In genomic region chr4:103786014-103786413, GRCh38 we compare ENCODE assay signal across 8 cellular contexts.
DNase-seq lines count a peak whose midpoint lies in the region; ATAC-seq and TF ChIP-seq lines count a peak whose summit lies in the region.

No MANE protein-coding gene starts in this region.

- no peaks in the 10 kb centered on the region for H3K27me3 Mint-ChIP-seq in endodermal cell (ENCODE audit: insufficient read depth)

- H3K27ac ChIP-seq in endodermal cell (ENCODE audit: low read depth, low read length) (no peak overlapping the region), testis (no peak overlapping the region)

- peak; percentile 86 for TF ChIP-seq CTCF in endodermal cell (conservative IDR thresholded peaks at IDR 0.05)
- peak in 2 of 3 experiments; percentile 19 to 30 for TF ChIP-seq CTCF in testis (IDR thresholded peaks at IDR 0.05)

- no peak for TF ChIP-seq POLR2A in testis (IDR thresholded peaks at IDR 0.05)

- no peaks in the 10 kb centered on the region for H3K27me3 ChIP-seq in endodermal cell (ENCODE audit: control insufficient read depth, insufficient read depth, low read length, poor library complexity, severe bottlenecking)
- H3K27me3 ChIP-seq in testis: no peaks in the 10 kb centered on the region

- H3K4me1 ChIP-seq in endodermal cell (ENCODE audit: control insufficient read depth, insufficient read depth, low read length) (no peaks in the 10 kb centered on the region), testis (no peaks in the 10 kb centered on the region)

- peaks cover 4% of the 10 kb centered on the region for H3K36me3 Mint-ChIP-seq in endodermal cell (ENCODE audit: low read depth)

- no peak overlapping the region for H3K4me3 ChIP-seq in endodermal cell (ENCODE audit: low read length)
- no peak overlapping the region for H3K4me3 ChIP-seq in testis

- WGBS in endodermal cell (ENCODE audit: insufficient coverage in 1 of 2, insufficient read length in 1 of 2), 2 experiments: 67% methylated on average over 2 of the region's 2 CpGs; no CpG with 5 or more reads in 1 of the 2 experiments
- WGBS in testis, 2 donors: 71 to 81% methylated on average over 2 of the region's 2 CpGs

- no peak overlapping the region for H3K27ac Mint-ChIP-seq in endodermal cell

- ATAC-seq in GM18511 (IDR thresholded peaks at IDR 0.05; ENCODE audit: unreplicated experiment): peak; percentile 76
- ATAC-seq in HG02870 (IDR thresholded peaks at IDR 0.05; ENCODE audit: unreplicated experiment): peak; percentile 88

- no peak overlapping the region for H3K9ac ChIP-seq in endodermal cell (ENCODE audit: extremely low read depth, low read length, poor library complexity, severe bottlenecking)

- H3K4me3 Mint-ChIP-seq in endodermal cell: no peak overlapping the region

- intact Hi-C loops in testis (cut with DNase I; ENCODE audit: low total_unique reads): no loop called here

- H3K9me3 Mint-ChIP-seq in endodermal cell: peaks cover 17% of the 10 kb centered on the region

- H3K9me3 ChIP-seq in endodermal cell (ENCODE audit: control insufficient read depth, low read length): peaks cover 29% of the 10 kb centered on the region
- H3K9me3 ChIP-seq in testis: no peaks in the 10 kb centered on the region

- DNase-seq in Ammon's horn (ENCODE audit: low spot score) (peak; percentile 4), NCI-H524 (lab: John Stamatoyannopoulos, UW) (peak; percentile 4 to 46), endodermal cell (peak; percentile 68), testis (peak; percentile 27), putamen (ENCODE audit: low spot score) (no peak)
- no peak for DNase-seq in activated T-cell treated with anti-CD3 and anti-CD28 coated beads, Interleukin-2, amount 50 U/mL, for 1 hour

- no peaks in the 10 kb centered on the region for H3K36me3 ChIP-seq in endodermal cell (ENCODE audit: control insufficient read depth, insufficient read depth, low read length)
- no peaks in the 10 kb centered on the region for H3K36me3 ChIP-seq in testis (ENCODE audit: low read depth, missing control alignments)

- no peaks in the 10 kb centered on the region for H3K4me1 Mint-ChIP-seq in endodermal cell

Comparison
In these comparisons a context has a peak if more than half of its experiments do, and no peak if none do; other contexts are left out.
1. DNase-seq: peak in Ammon's horn (single experiment), NCI-H524 (2 of 2), endodermal cell (single experiment) and testis (single experiment); none in putamen (single experiment) and activated T-cell treated with anti-CD3 and anti-CD28 coated beads, Interleukin-2, amount 50 U/mL, for 1 hour (single experiment).